11 cellular contexts compared by ENCODE assay signal in the genomic region with DNA sequence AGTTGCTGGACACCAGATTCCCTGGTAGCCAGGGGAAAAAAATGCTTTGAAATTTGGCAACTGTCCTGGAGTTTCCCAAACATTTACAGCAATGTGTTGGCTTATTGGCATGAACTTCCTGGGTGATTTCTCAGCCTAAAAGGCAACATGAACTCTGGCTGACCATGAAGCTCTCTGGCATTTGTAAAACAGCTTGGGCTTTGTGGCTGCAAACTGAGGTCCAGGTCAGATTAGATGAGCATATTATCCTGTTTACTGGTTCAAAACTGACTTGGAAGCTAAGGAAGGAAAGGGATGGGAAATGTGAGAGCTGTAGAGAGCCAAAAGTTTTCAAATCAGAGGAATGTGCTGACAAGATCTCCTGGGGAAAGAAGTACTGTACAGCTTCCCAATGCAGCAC.
DNase-seq lines count a peak whose midpoint lies in the region; ATAC-seq, FAIRE-seq and TF ChIP-seq lines count a peak whose summit lies in the region.
"Had no signal": no experiment of that assay in that cellular context is flagged by ENCODE, and none has a peak within 500 bp of the region (broad histone marks: within the 10 kb centered on the region; RNA-seq: fewer than 3 reads in every experiment).

No MANE protein-coding gene starts in this region.

- H3K27ac ChIP-seq in A549, result peak overlapping the region in 1 of 2 experiments; percentile 68; a peak in 4 of 6 replicates

- intact Hi-C loops in mucosa of descending colon (cut with DNase I, micrococcal nuclease), result no loop called here

- DNase-seq in A549 (ENCODE audit: low read depth in 1 of 2, low spot score in 1 of 2) (peak in 1 of 2 experiments; percentile 42), dermis blood vessel endothelial cell (peak; percentile 73), mucosa of descending colon (no peak), SKM-1 treated with dmso at 0.1 percent for 144 hours (lab: John Stamatoyannopoulos, UW; ENCODE audit: unreplicated experiment) (no peak), NCI-H69 (lab: John Stamatoyannopoulos, UW) (no peak)
- DNase-seq: activated naive CD4-positive, alpha-beta T cell treated with Interleukin-2 at 50 U/mL for 16 hours; H9; NCI-H446 had no signal

- FAIRE-seq in A549 (lab: Jason Lieb, UNC), result no peak

- H3K4me1 ChIP-seq in A549, result peaks cover 24% of the 10 kb centered on the region
- no peaks in the 10 kb centered on the region for H3K4me1 ChIP-seq in mucosa of descending colon (ENCODE audit: low read depth)

- no peak overlapping the region for H3K4me3 ChIP-seq in A549
- no peak overlapping the region for H3K4me3 ChIP-seq in mucosa of descending colon

- H3K4me2 ChIP-seq in A549, result peak overlapping the region; percentile 51

- TF ChIP-seq CTCF in A549 (IDR thresholded peaks at IDR 0.05) (no peak), mucosa of descending colon (IDR thresholded peaks at IDR 0.05) (no peak)

- TF ChIP-seq EP300 in A549 (IDR thresholded peaks at IDR 0.05) (no peak), Ishikawa (IDR thresholded peaks at IDR 0.05; ENCODE audit: borderline replicate concordance) (no peak)

- H3K9me3 ChIP-seq in A549 (no peaks in the 10 kb centered on the region), mucosa of descending colon (no peaks in the 10 kb centered on the region)

- TF ChIP-seq POLR2A in A549 (IDR thresholded peaks at IDR 0.05; ENCODE audit: low read length), result no peak

- TF ChIP-seq RAD21 in A549 (conservative IDR thresholded peaks at IDR 0.05 in 1 of 2, IDR thresholded peaks at IDR 0.05 in 1 of 2) (no peak), Ishikawa (IDR thresholded peaks at IDR 0.05; ENCODE audit: low read depth) (no peak)

- peak in 1 of 2 experiments; percentile 61; a peak in 3 of 6 replicates for ATAC-seq in A549
- ATAC-seq in mucosa of descending colon, result peak; percentile 34
- no peak for ATAC-seq in HG03280 (IDR thresholded peaks at IDR 0.05; ENCODE audit: unreplicated experiment)
- ATAC-seq in HG03175 (IDR thresholded peaks at IDR 0.05; ENCODE audit: unreplicated experiment), result no peak

- H3K36me3 ChIP-seq in mucosa of descending colon (ENCODE audit: low read depth), result no peaks in the 10 kb centered on the region

- POLR2A ChIA-PET in A549 (lab: Yijun Ruan, JAX), result no interaction called here

- CTCF ChIA-PET in A549 (lab: Yijun Ruan, JAX), result interaction anchor here (2.7 kb wide), 1 partner anchor 14 kb away, joined by 8 read pairs; no protein-coding TSS in a partner anchor

TF ChIP-seq in A549, 52 proteins besides CTCF, POLR2A, EP300 and RAD21:
- TF ChIP-seq RFX5 (IDR thresholded peaks at IDR 0.05) (no peak), NR3C1 (IDR thresholded peaks at IDR 0.05) (no peak)
- TF ChIP-seq, protein P1, sequence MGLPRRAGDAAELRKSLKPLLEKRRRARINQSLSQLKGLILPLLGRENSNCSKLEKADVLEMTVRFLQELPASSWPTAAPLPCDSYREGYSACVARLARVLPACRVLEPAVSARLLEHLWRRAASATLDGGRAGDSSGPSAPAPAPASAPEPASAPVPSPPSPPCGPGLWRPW (IDR thresholded peaks at IDR 0.05), result no peak

TF ChIP-seq in Ishikawa, 13 proteins besides CTCF, POLR2A, EP300 and RAD21:
- TF ChIP-seq, protein P2, sequence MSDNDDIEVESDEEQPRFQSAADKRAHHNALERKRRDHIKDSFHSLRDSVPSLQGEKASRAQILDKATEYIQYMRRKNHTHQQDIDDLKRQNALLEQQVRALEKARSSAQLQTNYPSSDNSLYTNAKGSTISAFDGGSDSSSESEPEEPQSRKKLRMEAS (IDR thresholded peaks at IDR 0.05), result no peak
- TF ChIP-seq, protein P3, sequence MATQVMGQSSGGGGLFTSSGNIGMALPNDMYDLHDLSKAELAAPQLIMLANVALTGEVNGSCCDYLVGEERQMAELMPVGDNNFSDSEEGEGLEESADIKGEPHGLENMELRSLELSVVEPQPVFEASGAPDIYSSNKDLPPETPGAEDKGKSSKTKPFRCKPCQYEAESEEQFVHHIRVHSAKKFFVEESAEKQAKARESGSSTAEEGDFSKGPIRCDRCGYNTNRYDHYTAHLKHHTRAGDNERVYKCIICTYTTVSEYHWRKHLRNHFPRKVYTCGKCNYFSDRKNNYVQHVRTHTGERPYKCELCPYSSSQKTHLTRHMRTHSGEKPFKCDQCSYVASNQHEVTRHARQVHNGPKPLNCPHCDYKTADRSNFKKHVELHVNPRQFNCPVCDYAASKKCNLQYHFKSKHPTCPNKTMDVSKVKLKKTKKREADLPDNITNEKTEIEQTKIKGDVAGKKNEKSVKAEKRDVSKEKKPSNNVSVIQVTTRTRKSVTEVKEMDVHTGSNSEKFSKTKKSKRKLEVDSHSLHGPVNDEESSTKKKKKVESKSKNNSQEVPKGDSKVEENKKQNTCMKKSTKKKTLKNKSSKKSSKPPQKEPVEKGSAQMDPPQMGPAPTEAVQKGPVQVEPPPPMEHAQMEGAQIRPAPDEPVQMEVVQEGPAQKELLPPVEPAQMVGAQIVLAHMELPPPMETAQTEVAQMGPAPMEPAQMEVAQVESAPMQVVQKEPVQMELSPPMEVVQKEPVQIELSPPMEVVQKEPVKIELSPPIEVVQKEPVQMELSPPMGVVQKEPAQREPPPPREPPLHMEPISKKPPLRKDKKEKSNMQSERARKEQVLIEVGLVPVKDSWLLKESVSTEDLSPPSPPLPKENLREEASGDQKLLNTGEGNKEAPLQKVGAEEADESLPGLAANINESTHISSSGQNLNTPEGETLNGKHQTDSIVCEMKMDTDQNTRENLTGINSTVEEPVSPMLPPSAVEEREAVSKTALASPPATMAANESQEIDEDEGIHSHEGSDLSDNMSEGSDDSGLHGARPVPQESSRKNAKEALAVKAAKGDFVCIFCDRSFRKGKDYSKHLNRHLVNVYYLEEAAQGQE (IDR thresholded peaks at IDR 0.05; ENCODE audit: low read depth), result no peak
- peak; percentile 34; the same call in 1 of the 2 replicates for TF ChIP-seq NFIC (IDR thresholded peaks at IDR 0.05)
